In genomic region chr20:11372831-11373230, GRCh38 we compare ENCODE assay signal across 17 cellular contexts.
"Had no signal": no experiment of that assay in that cellular context is flagged by ENCODE, and none has a peak within 500 bp of the region (broad histone marks: within the 10 kb centered on the region; RNA-seq: fewer than 3 reads in every experiment).

No MANE protein-coding gene starts in this region.

- H3K4me3 ChIP-seq: cardiac muscle cell, esophagus squamous epithelium, right atrium auricular region had no signal

- ATAC-seq: activated T-cell treated with anti-CD3 and anti-CD28 coated beads, Interleukin-2, amount 50 U/mL, for 72 hours; natural killer cell; stimulated activated naive CD8-positive, alpha-beta T cell treated with anti-CD3 and anti-CD28 coated beads, Interleukin-15, Interleukin-2, amounts not matched to agents 100 U/mL and 50 U/mL, for 24 hours had no signal

- H3K27me3 ChIP-seq: cardiac muscle cell, esophagus squamous epithelium, right atrium auricular region had no signal

- H3K27ac ChIP-seq: cardiac muscle cell, esophagus squamous epithelium, right atrium auricular region had no signal

- H3K9me3 ChIP-seq: esophagus squamous epithelium, right atrium auricular region had no signal

- H3K9me3 Mint-ChIP-seq: dendritic cell treated with granulocyte-macrophage colony-stimulating factor and Interleukin-4, amounts not matched to agents 40 ng/mL and 50 ng/mL, for 4 days had no signal

- H3K4me1 ChIP-seq: right atrium auricular region had no signal

- H3K27me3 Mint-ChIP-seq: dendritic cell treated with granulocyte-macrophage colony-stimulating factor and Interleukin-4, amounts not matched to agents 40 ng/mL and 50 ng/mL, for 4 days; progenitor cell of endocrine pancreas had no signal

- H3K36me3 Mint-ChIP-seq: immature natural killer cell, natural killer cell had no signal

- H3K4me1 Mint-ChIP-seq: immature natural killer cell, natural killer cell had no signal

- DNase-seq: activated CD4-positive, alpha-beta T cell treated with anti-CD3 and anti-CD28 coated beads, Interleukin-2, amount 50 U/mL, for 1 hour; activated CD4-positive, CD25-positive, alpha-beta regulatory T cell treated with anti-CD3 and anti-CD28 coated beads, Interleukin-2, amount 50 U/mL, for 72 hours; activated CD8-positive, alpha-beta memory T cell treated with anti-CD3 and anti-CD28 coated beads for 24 hours; activated CD8-positive, alpha-beta memory T cell treated with anti-CD3 and anti-CD28 coated beads, Interleukin-2, amount 50 U/mL, for 48 hours; activated effector memory CD4-positive, alpha-beta T cell treated with anti-CD3 and anti-CD28 coated beads, Interleukin-2, amount 50 U/mL, for 16 hours; activated naive CD4-positive, alpha-beta T cell treated with anti-CD3 and anti-CD28 coated beads, Interleukin-2, amount 50 U/mL, for 16 hours; activated T-cell treated with anti-CD3 and anti-CD28 coated beads, Interleukin-2, amount 50 U/mL, for 72 hours; effector CD8-positive, alpha-beta T cell; esophagus squamous epithelium; immature natural killer cell; natural killer cell; stimulated activated naive CD8-positive, alpha-beta T cell treated with anti-CD3 and anti-CD28 coated beads, Interleukin-15, Interleukin-2, amounts not matched to agents 100 U/mL and 50 U/mL, for 24 hours had no signal

- H3K27ac Mint-ChIP-seq: activated T-cell treated with anti-CD3 and anti-CD28 coated beads, Interleukin-2, amount 50 U/mL, for 72 hours; dendritic cell treated with granulocyte-macrophage colony-stimulating factor and Interleukin-4, amounts not matched to agents 40 ng/mL and 50 ng/mL, for 4 days; immature natural killer cell; natural killer cell; progenitor cell of endocrine pancreas; T-helper 1 cell treated with Interleukin-12 subunit alpha and Interleukin-12 subunit beta and Interleukin-4 antibody, amounts not matched to agents 30 μg/mL and 1 μg/mL, for 36 hours had no signal

- H3K4me3 Mint-ChIP-seq: activated T-cell treated with anti-CD3 and anti-CD28 coated beads, Interleukin-2, amount 50 U/mL, for 72 hours; dendritic cell treated with granulocyte-macrophage colony-stimulating factor and Interleukin-4, amounts not matched to agents 40 ng/mL and 50 ng/mL, for 4 days; immature natural killer cell; natural killer cell; T-helper 1 cell treated with Interleukin-12 subunit alpha and Interleukin-12 subunit beta and Interleukin-4 antibody, amounts not matched to agents 30 μg/mL and 1 μg/mL, for 36 hours had no signal

- H3K36me3 ChIP-seq: cardiac muscle cell, esophagus squamous epithelium, right atrium auricular region had no signal
